In genomic region chr11:126367806-126368205, GRCh38 we compare ENCODE assay signal across 7 cellular contexts. TPM values are rescaled to one million over a fixed set of nuclear protein-coding genes. Genes with fewer than 3 reads are reported as not detected.
A peak's percentile ranks its signal among the peaks of the same experiment; 100 is the strongest.
DNase-seq lines count a peak whose midpoint lies in the region; ATAC-seq and TF ChIP-seq lines count a peak whose summit lies in the region.
"Not testable (repeated sequence)": the region's sequence is repeated elsewhere in the genome, so short reads cannot be mapped to it uniquely, and the experiment has no call there.

No MANE protein-coding gene starts in this region.

- not testable (repeated sequence) for TF ChIP-seq CTCF in breast epithelium (IDR thresholded peaks at IDR 0.05); glutamatergic neuron (IDR thresholded peaks at IDR 0.05; ENCODE audit: partially characterized antibody, unreplicated experiment); natural killer cell (IDR thresholded peaks at IDR 0.05); spleen (IDR thresholded peaks at IDR 0.05 in 8 of 11, conservative IDR thresholded peaks at IDR 0.05 in 3 of 11)

- intact Hi-C loops in breast epithelium (cut with DNase I; ENCODE audit: low total_unique reads); spleen (cut with DNase I; ENCODE audit: low total_unique reads): not testable (repeated sequence)
- intact Hi-C loops in natural killer cell (cut with micrococcal nuclease), result loop anchor here (2.0 kb wide), 1 partner anchor 57 kb away; no protein-coding TSS in a partner anchor

- WGBS in spleen, 5 donors, result 90 to 98% (median 96%) methylated on average over 5 of the region's 5 CpGs

- not testable (repeated sequence) for H3K27me3 ChIP-seq in BLaER1; breast epithelium; spleen (replicated peaks in 1 of 7)

- H3K9ac ChIP-seq in BLaER1, result not testable (repeated sequence)

- ATAC-seq in natural killer cell, result not testable (repeated sequence)

- not testable (repeated sequence) for H3K9me3 Mint-ChIP-seq in glutamatergic neuron (ENCODE audit: unreplicated experiment); immature natural killer cell; natural killer cell

- not testable (repeated sequence) for H3K36me3 Mint-ChIP-seq in glutamatergic neuron (ENCODE audit: unreplicated experiment); immature natural killer cell; natural killer cell

- peak overlapping the region; percentile 72 for H3K4me2 ChIP-seq in BLaER1

- not testable (repeated sequence) for H3K4me3 ChIP-seq in BLaER1, breast epithelium, spleen

- peaks cover 17% of the 10 kb centered on the region; the same call in 1 of the 2 replicates for H4K20me1 ChIP-seq in BLaER1

- H3K4me1 ChIP-seq in BLaER1 (peaks cover 50% of the 10 kb centered on the region), spleen (peaks cover 0 to 68% (median 38%) of the 10 kb centered on the region in 6 donors)
- not testable (repeated sequence) for H3K4me1 ChIP-seq in breast epithelium

- peak overlapping the region; percentile 48 for H3K27ac Mint-ChIP-seq in glutamatergic neuron (ENCODE audit: unreplicated experiment)
- peak overlapping the region in 5 of 6 donors; percentile 18 to 75 (median 50) for H3K27ac Mint-ChIP-seq in immature natural killer cell
- peak overlapping the region; percentile 79 to 82 for H3K27ac Mint-ChIP-seq in natural killer cell

- H3K36me3 ChIP-seq in BLaER1, breast epithelium, spleen: not testable (repeated sequence)

- not testable (repeated sequence) for H3K4me1 Mint-ChIP-seq in glutamatergic neuron (ENCODE audit: low read depth, unreplicated experiment)
- H3K4me1 Mint-ChIP-seq in immature natural killer cell (peaks cover 43 to 54% of the 10 kb centered on the region in 2 donors), natural killer cell (peaks cover 39 to 66% of the 10 kb centered on the region in 2 donors)

- H3K27me3 Mint-ChIP-seq in glutamatergic neuron (ENCODE audit: unreplicated experiment); immature natural killer cell (ENCODE audit: low read depth in 3 of 3); natural killer cell (ENCODE audit: low read depth in 2 of 2): not testable (repeated sequence)

- not testable (repeated sequence) for H3K9me3 ChIP-seq in BLaER1, breast epithelium, spleen

- TF ChIP-seq POLR2A in breast epithelium (IDR thresholded peaks at IDR 0.05); spleen (IDR thresholded peaks at IDR 0.05): not testable (repeated sequence)

- DNase-seq in NCI-H146 (lab: John Stamatoyannopoulos, UW) (peak; percentile 28), spleen (peak; percentile 42)
- DNase-seq in breast epithelium (ENCODE audit: low spot score in 2 of 2); glutamatergic neuron; immature natural killer cell; natural killer cell: not testable (repeated sequence)

- not testable (repeated sequence) for H3K27ac ChIP-seq in BLaER1
- peak overlapping the region; percentile 36 to 66 for H3K27ac ChIP-seq in breast epithelium
- H3K27ac ChIP-seq in spleen, result peak overlapping the region in 6 of 8 donors; percentile 13 to 83 (median 71)

- H3K4me3 Mint-ChIP-seq in glutamatergic neuron (ENCODE audit: unreplicated experiment); natural killer cell: not testable (repeated sequence)
- H3K4me3 Mint-ChIP-seq in immature natural killer cell, result peak overlapping the region in 1 of 5 donors; percentile 35

RNA-seq across cellular contexts. Expression of gene ST3GAL4, which starts 12.3 kb away (rescaled TPM):
- total RNA-seq in breast epithelium, result 10 to 100 TPM; 17.6 to 36.2 (median 32.8) TPM
- total RNA-seq in glutamatergic neuron (ENCODE audit: unreplicated experiment), result 10.4 TPM
- polyA plus RNA-seq in immature natural killer cell, result 10 to 100 TPM; 25.0 to 31.7 (median 30.9) TPM
- 10 to 100 TPM; 43.3 to 57.6 (median 47.3) TPM for total RNA-seq in natural killer cell
- 100 to 1,000 TPM in 1 of 7 donors, 10 to 100 TPM in 6; 41.2 to 102 (median 53.0) TPM for total RNA-seq in spleen
- polyA plus RNA-seq in spleen, result 10 to 100 TPM; 12.8 to 25.0 (median 22.4) TPM
